6 cellular contexts compared by ENCODE assay signal in the genomic region with DNA sequence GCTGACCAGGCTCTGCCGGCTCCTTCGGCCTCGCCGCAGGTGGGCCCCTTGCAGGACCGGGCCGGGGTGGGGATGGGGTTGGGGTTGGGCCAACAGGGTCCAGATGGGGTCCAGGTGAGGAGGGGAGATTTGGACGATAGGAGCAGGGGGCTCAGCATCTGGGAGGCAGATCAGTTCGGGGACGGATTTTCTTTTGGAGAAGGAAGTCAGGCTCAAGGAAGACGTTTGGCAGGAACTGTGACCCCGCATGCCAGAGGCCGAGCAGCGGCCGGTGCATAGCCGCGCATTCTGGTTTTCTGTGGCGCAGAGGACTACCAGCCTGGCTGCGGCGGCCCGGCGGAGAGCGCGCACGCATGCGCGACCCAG. TPM values are rescaled to one million over a fixed set of nuclear protein-coding genes. Genes with fewer than 3 reads are reported as not detected.
DNase-seq lines count a peak whose midpoint lies in the region; ATAC-seq and TF ChIP-seq lines count a peak whose summit lies in the region.

No MANE protein-coding gene starts in this region.

- H3K79me2 ChIP-seq in GM23338 (replicated peaks; ENCODE audit: insufficient read depth) = peaks cover 36% of the 10 kb centered on the region

- DNase-seq in GM23338 (ENCODE audit: low spot score) (no peak), MCF 10A (ENCODE audit: unreplicated experiment) (no peak), neural crest cell (ENCODE audit: low read depth, low spot score) (no peak), HuH-7 (ENCODE audit: low spot score) (no peak), NCI-H1092 treated with DMSO at 0.1 percent for 48 hours (lab: John Stamatoyannopoulos, UW) (no peak), NCI-H1417 treated with DMSO at 0.1 percent for 48 hours (lab: John Stamatoyannopoulos, UW) (no peak)

- BruUV-seq in MCF 10A (replicated peaks; lab: Mats Ljungman, UMichigan) = no TSS peak

- H3F3A ChIP-seq in GM23338 (replicated peaks; ENCODE audit: low read depth) = peaks cover 41% of the 10 kb centered on the region

- H4K20me1 ChIP-seq in GM23338 (replicated peaks; ENCODE audit: insufficient read depth) = peaks cover 22% of the 10 kb centered on the region; the same call in 1 of the 2 replicates

- peak overlapping the region; percentile 96 for H3K27ac ChIP-seq in GM23338 (ENCODE audit: low read depth)

- peaks cover 11% of the 10 kb centered on the region for H3K4me1 ChIP-seq in GM23338 (ENCODE audit: insufficient read depth)

- H3K9me3 Mint-ChIP-seq in GM23338 (no peaks in the 10 kb centered on the region; the same call in 2 of the 3 replicates), MCF 10A (ENCODE audit: unreplicated experiment) (no peaks in the 10 kb centered on the region), neural crest cell (no peaks in the 10 kb centered on the region)

- H3K27me3 ChIP-seq in GM23338 (ENCODE audit: insufficient read depth) = no peaks in the 10 kb centered on the region

- CTCF ChIA-PET in MCF 10A (lab: Yijun Ruan, JAX) = interaction anchor here (0.6 to 0.7 kb wide), 4 partner anchors 82 to 1575 kb away, joined by 3 to 4 read pairs (median 3); no protein-coding TSS in a partner anchor

- peaks cover 13% of the 10 kb centered on the region for H3K36me3 ChIP-seq in GM23338 (ENCODE audit: insufficient read depth)

- peak; percentile 61 for ATAC-seq in GM23338

- H3K9me2 ChIP-seq in GM23338 (ENCODE audit: insufficient read depth) = no peaks in the 10 kb centered on the region

- peak overlapping the region; percentile 97 for H3K4me3 ChIP-seq in GM23338

- peak overlapping the region; percentile 84; the same call in 1 of the 2 replicates for H2AFZ ChIP-seq in GM23338

- H3K4me3 Mint-ChIP-seq in GM23338 (peak overlapping the region; percentile 96), MCF 10A (ENCODE audit: unreplicated experiment) (peak overlapping the region; percentile 97), neural crest cell (peak overlapping the region; percentile 98)

- H3K4me1 Mint-ChIP-seq in GM23338 (peaks cover 25% of the 10 kb centered on the region), MCF 10A (ENCODE audit: insufficient read depth, unreplicated experiment) (peaks cover 25% of the 10 kb centered on the region), neural crest cell (peaks cover 43% of the 10 kb centered on the region)

- H3K27ac Mint-ChIP-seq in GM23338 (peak overlapping the region; percentile 99), MCF 10A (ENCODE audit: low read depth, unreplicated experiment) (peak overlapping the region; percentile 95), neural crest cell (ENCODE audit: unreplicated experiment) (no peak overlapping the region)

- peaks cover 26% of the 10 kb centered on the region for H3K27me3 Mint-ChIP-seq in GM23338 (ENCODE audit: insufficient read depth, low read depth, poor library complexity)
- H3K27me3 Mint-ChIP-seq in MCF 10A (ENCODE audit: insufficient read depth, unreplicated experiment) = no peaks in the 10 kb centered on the region
- H3K27me3 Mint-ChIP-seq in neural crest cell (ENCODE audit: low read depth) = no peaks in the 10 kb centered on the region

- peak overlapping the region; percentile 99 for H3K4me2 ChIP-seq in GM23338

- H3K36me3 Mint-ChIP-seq in GM23338 (ENCODE audit: low read depth) = peaks cover 36% of the 10 kb centered on the region
- peaks cover 45% of the 10 kb centered on the region for H3K36me3 Mint-ChIP-seq in MCF 10A (ENCODE audit: insufficient read depth, unreplicated experiment)
- peaks cover 18% of the 10 kb centered on the region for H3K36me3 Mint-ChIP-seq in neural crest cell (ENCODE audit: low read depth)

- TF ChIP-seq CTCF in GM23338 (conservative IDR thresholded peaks at IDR 0.05; ENCODE audit: low read depth in 2 of 2) (no peak), MCF 10A (IDR thresholded peaks at IDR 0.05; ENCODE audit: unreplicated experiment) (no peak), neural crest cell (conservative IDR thresholded peaks at IDR 0.05) (no peak)

- POLR2A ChIA-PET in MCF 10A (lab: Yijun Ruan, JAX) = interaction anchor here (0.7 to 6.7 kb wide), 17 partner anchors 9 to 683 kb away, joined by 3 to 173 read pairs (median 8); a partner anchor contains a TSS

- intact Hi-C loops in MCF 10A (cut with micrococcal nuclease) = loop anchor here (1.0 kb wide), 1 partner anchor 11 kb away; a partner anchor contains a TSS

TF ChIP-seq in GM23338, 12 proteins besides CTCF, POLR2A, EP300 and RAD21:
- TF ChIP-seq EZH2 (IDR thresholded peaks at IDR 0.05; ENCODE audit: low read depth, unreplicated experiment) = no peak
- TF ChIP-seq ZNF331 (CRISPR knock-in tag; IDR thresholded peaks at IDR 0.05; ENCODE audit: low read depth) = no peak
- TF ChIP-seq EZH2phosphoT487 (IDR thresholded peaks at IDR 0.05; ENCODE audit: unreplicated experiment) = no peak
TF ChIP-seq in GM23338: peak in this region for 0.

RNA-seq across cellular contexts. Expression of a gene that starts 0.8 kb away (rescaled TPM):
- total RNA-seq in GM23338 (2014; rRNA removed; shearing (Covaris generic)) = 1,113 and 1,306 TPM in 2 replicates
- 1,054 and 1,067 TPM in 2 replicates for polyA plus RNA-seq in GM23338 (2016; fragmentation: Nextera tagmentation; extraction: Ambion mirVana)
- total RNA-seq in MCF 10A (2022) (1,141 and 1,165 TPM in 2 replicates), neural crest cell (640 and 669 TPM in 2 replicates)

RNA-seq across cellular contexts. Expression of a gene that starts 11.1 kb away (rescaled TPM):
- total RNA-seq in GM23338 (2014; rRNA removed; shearing (Covaris generic)) = 108 and 120 TPM in 2 replicates
- polyA plus RNA-seq in GM23338 (2016; fragmentation: Nextera tagmentation; extraction: Ambion mirVana) = 169 and 170 TPM in 2 replicates
- total RNA-seq in MCF 10A (2022) (93.2 and 99.7 TPM in 2 replicates), neural crest cell (141 and 144 TPM in 2 replicates)

RNA-seq across cellular contexts. Expression of a gene that starts 27.0 kb away (rescaled TPM):
- 1.1 and 2.3 TPM in 2 replicates for total RNA-seq in GM23338 (2014; rRNA removed; shearing (Covaris generic))
- 1.9 and 2.4 TPM in 2 replicates for polyA plus RNA-seq in GM23338 (2016; fragmentation: Nextera tagmentation; extraction: Ambion mirVana)
- total RNA-seq in MCF 10A (2022) (0.16 and 0.47 TPM in 2 replicates), neural crest cell (0.79 and 1.2 TPM in 2 replicates)

RNA-seq across cellular contexts. Expression of a gene that starts 31.3 kb away (rescaled TPM):
- total RNA-seq in GM23338 (2014; rRNA removed; shearing (Covaris generic)) = 21.8 and 27.8 TPM in 2 replicates
- 81.7 and 86.1 TPM in 2 replicates for polyA plus RNA-seq in GM23338 (2016; fragmentation: Nextera tagmentation; extraction: Ambion mirVana)
- 8.8 and 9.2 TPM in 2 replicates for total RNA-seq in MCF 10A (2022)
- total RNA-seq in neural crest cell = 9.6 and 12.4 TPM in 2 replicates

RNA-seq across cellular contexts. Expression of a gene that starts 33.7 kb away (rescaled TPM):
- total RNA-seq in GM23338 (2014; rRNA removed; shearing (Covaris generic)) = 28.2 and 37.4 TPM in 2 replicates
- polyA plus RNA-seq in GM23338 (2016; fragmentation: Nextera tagmentation; extraction: Ambion mirVana) = 14.2 and 16.3 TPM in 2 replicates
- total RNA-seq in MCF 10A (2022) (0.21 and 0.27 TPM in 2 replicates), neural crest cell (14.2 and 15.3 TPM in 2 replicates)
